18 cellular contexts compared by ENCODE assay signal in genomic region chr2:127453013-127453391, GRCh38. TPM values are rescaled to one million over a fixed set of nuclear protein-coding genes. Genes with fewer than 3 reads are reported as not detected.
DNase-seq lines count a peak whose midpoint lies in the region; ATAC-seq and TF ChIP-seq lines count a peak whose summit lies in the region.
"Had no signal": no experiment of that assay in that cellular context is flagged by ENCODE, and none has a peak within 500 bp of the region (broad histone marks: within the 10 kb centered on the region; RNA-seq: fewer than 3 reads in every experiment).

No MANE protein-coding gene starts in this region.

- H3K27me3 ChIP-seq in Caco-2 (replicated peaks; ENCODE audit: control insufficient read depth, insufficient read depth, low read length) (no peaks in the 10 kb centered on the region), DND-41 (ENCODE audit: insufficient read depth, low read length, poor library complexity) (no peaks in the 10 kb centered on the region), WERI-Rb-1 (ENCODE audit: insufficient read depth, low read depth, severe bottlenecking) (no peaks in the 10 kb centered on the region), prostate gland (replicated peaks; ENCODE audit: insufficient read depth) (no peaks in the 10 kb centered on the region)
- H3K27me3 ChIP-seq: BLaER1 had no signal

- BruUV-seq in Caco-2 (replicated peaks; lab: Mats Ljungman, UMichigan): no TSS peak

- H4K20me1 ChIP-seq in DND-41 (ENCODE audit: insufficient read depth, low read length): no peaks in the 10 kb centered on the region
- H4K20me1 ChIP-seq: BLaER1 had no signal

- POLR2A ChIA-PET in Caco-2 (lab: Charles Lee): no interaction called here

- H3K4me1 Mint-ChIP-seq in Caco-2 (ENCODE audit: low read depth, unreplicated experiment) (peaks cover 35% of the 10 kb centered on the region), nephron progenitor cell (peaks cover 50% of the 10 kb centered on the region)

- CTCF ChIA-PET in Caco-2 (lab: Charles Lee): interaction anchor here (1.2 to 1.4 kb wide), 2 partner anchors 15 to 37 kb away, joined by 3 to 7 read pairs; no protein-coding TSS in a partner anchor

- no peak for TF ChIP-seq CTCF in Caco-2 (IDR thresholded peaks at IDR 0.05; ENCODE audit: insufficient read depth in 1 of 2, low read depth in 1 of 2, low read length in 1 of 2, severe bottlenecking in 1 of 2, unreplicated experiment in 1 of 2)
- no peak for TF ChIP-seq CTCF in DND-41 (IDR thresholded peaks at IDR 0.05; ENCODE audit: borderline replicate concordance, extremely low read depth, low read length, poor library complexity, severe bottlenecking)
- TF ChIP-seq CTCF in WERI-Rb-1 (IDR thresholded peaks at IDR 0.05; ENCODE audit: low read depth, low read length): no peak
- no peak for TF ChIP-seq CTCF in nephron progenitor cell (IDR thresholded peaks at IDR 0.05)
- no peak for TF ChIP-seq CTCF in prostate gland (IDR thresholded peaks at IDR 0.05)

- no peaks in the 10 kb centered on the region for H3K36me3 Mint-ChIP-seq in Caco-2 (ENCODE audit: insufficient read depth, unreplicated experiment)
- peaks cover 9% of the 10 kb centered on the region for H3K36me3 Mint-ChIP-seq in nephron progenitor cell (ENCODE audit: low read depth)

- H3K27ac Mint-ChIP-seq in Caco-2 (ENCODE audit: unreplicated experiment) (peak overlapping the region; percentile 18), nephron progenitor cell (peak overlapping the region; percentile 28)
- H3K27ac Mint-ChIP-seq: B cell; CD4-positive, CD25-positive, alpha-beta regulatory T cell; CD8-positive, alpha-beta T cell had no signal

- H3K9me3 Mint-ChIP-seq in Caco-2 (ENCODE audit: unreplicated experiment): no peaks in the 10 kb centered on the region
- H3K9me3 Mint-ChIP-seq in nephron progenitor cell: no peaks in the 10 kb centered on the region
- H3K9me3 Mint-ChIP-seq: CD8-positive, alpha-beta T cell had no signal

- H3K4me2 ChIP-seq in DND-41 (ENCODE audit: insufficient read depth, low read length): no peak overlapping the region
- H3K4me2 ChIP-seq: BLaER1 had no signal

- TF ChIP-seq POLR2A in prostate gland (IDR thresholded peaks at IDR 0.05): no peak

- WGBS in prostate gland: 97% methylated on average over 3 of the region's 3 CpGs

- H3K4me1 ChIP-seq in Caco-2 (peaks cover 40% of the 10 kb centered on the region), DND-41 (ENCODE audit: insufficient read depth, low read length) (no peaks in the 10 kb centered on the region), prostate gland (replicated peaks) (no peaks in the 10 kb centered on the region)
- H3K4me1 ChIP-seq: BLaER1 had no signal

- DNase-seq in Caco-2 (no peak), DND-41 (no peak), WERI-Rb-1 (no peak), nephron progenitor cell (no peak), SHP77 (lab: John Stamatoyannopoulos, UW) (no peak), prostate gland (ENCODE audit: low spot score) (no peak)
- DNase-seq: CD8-positive, alpha-beta T cell; DMS 273 treated with DMSO at 0.1 percent for 48 hours; DMS79; GF-D8; GOT3 had no signal

- no peaks in the 10 kb centered on the region for H3K79me2 ChIP-seq in DND-41 (ENCODE audit: insufficient read depth, low read length)

- H3K36me3 ChIP-seq in Caco-2 (ENCODE audit: control insufficient read depth, insufficient read depth, low read length) (peaks cover 1% of the 10 kb centered on the region), DND-41 (ENCODE audit: insufficient read depth, low read length) (peaks cover 7% of the 10 kb centered on the region; the same call in 1 of the 2 replicates), WERI-Rb-1 (no peaks in the 10 kb centered on the region), prostate gland (no peaks in the 10 kb centered on the region)

- H3K4me3 ChIP-seq in Caco-2 (ENCODE audit: low read depth, low read length) (no peak overlapping the region), DND-41 (ENCODE audit: low read depth in 1 of 2, low read length in 2 of 2) (no peak overlapping the region), WERI-Rb-1 (ENCODE audit: low read depth, low read length) (no peak overlapping the region), prostate gland (no peak overlapping the region)
- H3K4me3 ChIP-seq: BLaER1 had no signal

- no peak overlapping the region for H3K4me3 Mint-ChIP-seq in Caco-2 (ENCODE audit: unreplicated experiment)
- H3K4me3 Mint-ChIP-seq in nephron progenitor cell: no peak overlapping the region
- H3K4me3 Mint-ChIP-seq: B cell; CD4-positive, CD25-positive, alpha-beta regulatory T cell; CD8-positive, alpha-beta T cell had no signal

- no peak for ATAC-seq in DND-41 (ENCODE audit: insufficient read depth, low read depth)
- ATAC-seq in GM18517 (IDR thresholded peaks at IDR 0.05; ENCODE audit: unreplicated experiment): no peak
- ATAC-seq: CD8-positive, alpha-beta T cell had no signal

- H2AFZ ChIP-seq in DND-41 (ENCODE audit: low read depth, low read length): no peak overlapping the region

- no peak overlapping the region for H3K9ac ChIP-seq in DND-41 (ENCODE audit: low read depth, low read length)
- H3K9ac ChIP-seq: BLaER1 had no signal

- H3K9me3 ChIP-seq in Caco-2: no peaks in the 10 kb centered on the region
- no peaks in the 10 kb centered on the region for H3K9me3 ChIP-seq in DND-41 (ENCODE audit: insufficient read depth, low read length, severe bottlenecking)
- no peaks in the 10 kb centered on the region for H3K9me3 ChIP-seq in WERI-Rb-1 (ENCODE audit: severe bottlenecking)
- no peaks in the 10 kb centered on the region for H3K9me3 ChIP-seq in prostate gland
- H3K9me3 ChIP-seq: BLaER1 had no signal

- H3K27me3 Mint-ChIP-seq in Caco-2 (ENCODE audit: insufficient read depth, unreplicated experiment) (no peaks in the 10 kb centered on the region), nephron progenitor cell (ENCODE audit: low read depth, poor library complexity) (peaks cover 4% of the 10 kb centered on the region)
- H3K27me3 Mint-ChIP-seq: B cell had no signal

- H3K27ac ChIP-seq in DND-41 (ENCODE audit: low read length) (0 out of 2 replicates have a peak overlapping the region, but pooled peaks have one; percentile 8), WERI-Rb-1 (peak overlapping the region; percentile 44; the same call in 1 of the 2 replicates), prostate gland (no peak overlapping the region)
- H3K27ac ChIP-seq: BLaER1, C4-2B had no signal

- intact Hi-C loops in Caco-2 (cut with micrococcal nuclease; ENCODE audit: unreplicated experiment): loop anchor here (1.0 kb wide), 2 partner anchors 129 to 256 kb away; no protein-coding TSS in a partner anchor
- intact Hi-C loops in prostate gland (cut with DNase I): no loop called here

RNA-seq across cellular contexts. Expression of gene PROC, which starts 34.8 kb away (rescaled TPM):
- total RNA-seq in Caco-2 (2022) (4.1 and 6.4 TPM in 2 replicates), prostate gland (not detected)
- total RNA-seq: A673; B cell; CD4-positive, CD25-positive, alpha-beta regulatory T cell; Daoy had no signal

Comparison
In these comparisons a context has a peak if more than half of its experiments do, and no peak if none do; other contexts are left out.
1. H3K27ac ChIP-seq: peak in DND-41 (single experiment) and WERI-Rb-1 (single experiment); none in prostate gland (0 of 2).